Comparison of ENCODE assay signal across 15 cellular contexts in genomic region chr2:173414823-173415322, GRCh38.
DNase-seq lines count a peak whose midpoint lies in the region; ATAC-seq, FAIRE-seq and TF ChIP-seq lines count a peak whose summit lies in the region.
"Had no signal": no experiment of that assay in that cellular context is flagged by ENCODE, and none has a peak within 500 bp of the region (broad histone marks: within the 10 kb centered on the region; RNA-seq: fewer than 3 reads in every experiment).

No MANE protein-coding gene starts in this region.

- H3K4me1 Mint-ChIP-seq in activated naive CD8-positive, alpha-beta T cell treated with anti-CD3 and anti-CD28 coated beads, Interleukin-2, amount 50 U/mL, for 24 hours, result no peaks in the 10 kb centered on the region

- no peak for TF ChIP-seq RAD21 in HepG2 (CRISPR knock-in tag; IDR thresholded peaks at IDR 0.05)

- H3K9me3 Mint-ChIP-seq in activated naive CD8-positive, alpha-beta T cell treated with anti-CD3 and anti-CD28 coated beads, Interleukin-2, amount 50 U/mL, for 24 hours, result no peaks in the 10 kb centered on the region

- H3K27me3 ChIP-seq in HepG2 (ENCODE audit: control insufficient read depth in 1 of 2, insufficient read depth in 2 of 2, low read length in 2 of 2) (0 out of 5 replicates have a peak, but pooled peaks cover 0 to 10% of the 10 kb centered on the region in 2 experiments), right lobe of liver (no peaks in the 10 kb centered on the region), WERI-Rb-1 (ENCODE audit: insufficient read depth, low read depth, severe bottlenecking) (no peaks in the 10 kb centered on the region)
- H3K27me3 ChIP-seq: upper lobe of left lung had no signal

- no peaks in the 10 kb centered on the region for H3K9me3 ChIP-seq in HepG2 (ENCODE audit: low read length)
- no peaks in the 10 kb centered on the region for H3K9me3 ChIP-seq in right lobe of liver
- H3K9me3 ChIP-seq in WERI-Rb-1 (ENCODE audit: severe bottlenecking), result no peaks in the 10 kb centered on the region
- H3K9me3 ChIP-seq: heart left ventricle, upper lobe of left lung had no signal

- no peak overlapping the region for H3K4me3 ChIP-seq in HepG2 (replicated peaks in 1 of 3; ENCODE audit: insufficient read depth in 1 of 3, low read depth in 2 of 3, low read length in 3 of 3)
- no peak overlapping the region for H3K4me3 ChIP-seq in right lobe of liver
- peak overlapping the region; percentile 14; the same call in 1 of the 2 replicates for H3K4me3 ChIP-seq in WERI-Rb-1 (ENCODE audit: low read depth, low read length)
- H3K4me3 ChIP-seq in fibroblast of the aortic adventitia (ENCODE audit: low read depth, low read length), result no peak overlapping the region
- H3K4me3 ChIP-seq: heart left ventricle, upper lobe of left lung had no signal

- no peak for FAIRE-seq in HepG2 (lab: Jason Lieb, UNC)

- BruUV-seq in HepG2 (replicated peaks; lab: Mats Ljungman, UMichigan), result no TSS peak

- in situ Hi-C loops in HepG2 (cut with HindIII; ENCODE audit: extremely low pct_ligation_motif_present, low pct_unique_long_range_greater_than_20kb), result loop anchor here (25.0 kb wide), 1 partner anchor 597 kb away; no protein-coding TSS in a partner anchor

- CTCF ChIA-PET in HepG2 (lab: Yijun Ruan, JAX; ENCODE audit: low intra/inter-chr PET ratio, low total read pairs), result no interaction called here

- TF ChIP-seq POLR2A in HepG2 (IDR thresholded peaks at IDR 0.05; ENCODE audit: insufficient read depth in 1 of 2, low read depth in 2 of 2, low read length in 2 of 2) (no peak), right lobe of liver (IDR thresholded peaks at IDR 0.05) (no peak)

- H4K20me1 ChIP-seq in HepG2 (ENCODE audit: insufficient read depth, low read length), result no peaks in the 10 kb centered on the region

- H3K36me3 ChIP-seq in HepG2 (replicated peaks in 1 of 2; ENCODE audit: control insufficient read depth in 1 of 2, insufficient read depth in 2 of 2, low read length in 2 of 2), result no peaks in the 10 kb centered on the region
- H3K36me3 ChIP-seq in right lobe of liver, result no peaks in the 10 kb centered on the region
- H3K36me3 ChIP-seq in WERI-Rb-1, result no peaks in the 10 kb centered on the region
- H3K36me3 ChIP-seq: heart left ventricle, upper lobe of left lung had no signal

- H3K9ac ChIP-seq in HepG2 (ENCODE audit: insufficient read depth, low read depth, low read length), result no peak overlapping the region
- H3K9ac ChIP-seq: KMS-11 had no signal

- DNase-seq in HepG2 (ENCODE audit: low spot score), result no peak
- DNase-seq in right lobe of liver, result no peak
- no peak for DNase-seq in WERI-Rb-1
- peak; percentile 67 for DNase-seq in fibroblast of the aortic adventitia (ENCODE audit: low read depth)
- no peak for DNase-seq in activated naive CD8-positive, alpha-beta T cell treated with anti-CD3 and anti-CD28 coated beads, Interleukin-2, amount 50 U/mL, for 24 hours
- no peak for DNase-seq in activated effector memory CD4-positive, alpha-beta T cell treated with anti-CD3 and anti-CD28 coated beads, Interleukin-2, amount 50 U/mL, for 16 hours
- DNase-seq: activated CD4-positive, alpha-beta T cell treated with anti-CD3 and anti-CD28 coated beads, Interleukin-2, amount 50 U/mL, for 48 hours; GDM1; heart left ventricle; mesendoderm; upper lobe of left lung had no signal

- H3K4me3 Mint-ChIP-seq in activated naive CD8-positive, alpha-beta T cell treated with anti-CD3 and anti-CD28 coated beads, Interleukin-2, amount 50 U/mL, for 24 hours, result no peak overlapping the region

- H3K4me2 ChIP-seq in HepG2 (ENCODE audit: low read depth, low read length), result no peak overlapping the region
- H3K4me2 ChIP-seq: KMS-11 had no signal

- H3K27ac ChIP-seq in HepG2 (ENCODE audit: extremely low read length, insufficient read depth, low read length), result no peak overlapping the region
- no peak overlapping the region for H3K27ac ChIP-seq in right lobe of liver
- H3K27ac ChIP-seq in WERI-Rb-1, result peak overlapping the region; percentile 96
- H3K27ac ChIP-seq: heart left ventricle, KMS-11, upper lobe of left lung had no signal

- peaks cover 25% of the 10 kb centered on the region for H3K27me3 Mint-ChIP-seq in activated naive CD8-positive, alpha-beta T cell treated with anti-CD3 and anti-CD28 coated beads, Interleukin-2, amount 50 U/mL, for 24 hours

- 51% methylated on average over 1 of the region's 1 CpG for WGBS in HepG2 (ENCODE audit: low lambda C conversion rate)
- WGBS in right lobe of liver (ENCODE audit: insufficient coverage, low coverage, low lambda C conversion rate, missing lambda C conversion rate), result 38% methylated on average over 1 of the region's 1 CpG

- ATAC-seq in HepG2 (no peak), right lobe of liver (no peak), HG03139 (IDR thresholded peaks at IDR 0.05; ENCODE audit: unreplicated experiment) (no peak), GM21360 (IDR thresholded peaks at IDR 0.05; ENCODE audit: unreplicated experiment) (no peak)
- ATAC-seq in activated naive CD8-positive, alpha-beta T cell treated with anti-CD3 and anti-CD28 coated beads, Interleukin-2, amount 50 U/mL, for 24 hours, result no peak
- ATAC-seq: heart left ventricle, sciatic nerve had no signal

- intact Hi-C loops in HepG2 (cut with micrococcal nuclease; ENCODE audit: unreplicated experiment), result no loop called here
- intact Hi-C loops in right lobe of liver (cut with DNase I), result no loop called here

- TF ChIP-seq EP300 in HepG2 (IDR thresholded peaks at IDR 0.05; ENCODE audit: low read depth in 2 of 2, low read length in 2 of 2) (no peak), HepG2 (CRISPR knock-in tag; IDR thresholded peaks at IDR 0.05; ENCODE audit: borderline replicate concordance) (no peak)

- H3K27ac Mint-ChIP-seq in activated naive CD8-positive, alpha-beta T cell treated with anti-CD3 and anti-CD28 coated beads, Interleukin-2, amount 50 U/mL, for 24 hours, result no peak overlapping the region

- H3K4me1 ChIP-seq in HepG2 (ENCODE audit: insufficient read depth, low read length) (no peaks in the 10 kb centered on the region), right lobe of liver (no peaks in the 10 kb centered on the region)
- H3K4me1 ChIP-seq: upper lobe of left lung had no signal

- POLR2A ChIA-PET in HepG2 (lab: Yijun Ruan, JAX), result no interaction called here

- H3K79me2 ChIP-seq in HepG2 (ENCODE audit: insufficient read depth, low read length), result no peaks in the 10 kb centered on the region

- H2AFZ ChIP-seq in HepG2 (ENCODE audit: low read length), result no peak overlapping the region

- no peaks in the 10 kb centered on the region for H3K36me3 Mint-ChIP-seq in activated naive CD8-positive, alpha-beta T cell treated with anti-CD3 and anti-CD28 coated beads, Interleukin-2, amount 50 U/mL, for 24 hours (ENCODE audit: low read depth)

- no peak for TF ChIP-seq CTCF in HepG2 (CRISPR knock-in tag; IDR thresholded peaks at IDR 0.05)
- no peak for TF ChIP-seq CTCF in right lobe of liver (IDR thresholded peaks at IDR 0.05)
- TF ChIP-seq CTCF in WERI-Rb-1 (IDR thresholded peaks at IDR 0.05; ENCODE audit: low read depth, low read length), result no peak
- no peak for TF ChIP-seq CTCF in fibroblast of the aortic adventitia (IDR thresholded peaks at IDR 0.05; ENCODE audit: insufficient read depth, low read length)

TF ChIP-seq in HepG2, 621 proteins besides CTCF, POLR2A, EP300 and RAD21:
- peak; percentile 41 for TF ChIP-seq ATF7 (IDR thresholded peaks at IDR 0.05)
- no peak for TF ChIP-seq ATF7 (CRISPR knock-in tag; IDR thresholded peaks at IDR 0.05)
- no peak for TF ChIP-seq ZNF326 (CRISPR knock-in tag; IDR thresholded peaks at IDR 0.05; ENCODE audit: borderline replicate concordance)
